Comparison of ENCODE assay signal across 18 cellular contexts in genomic region chr1:22340873-22341272, GRCh38.
DNase-seq lines count a peak whose midpoint lies in the region; ATAC-seq, FAIRE-seq and TF ChIP-seq lines count a peak whose summit lies in the region.
"Had no signal": no experiment of that assay in that cellular context is flagged by ENCODE, and none has a peak within 500 bp of the region (broad histone marks: within the 10 kb centered on the region; RNA-seq: fewer than 3 reads in every experiment).

No MANE protein-coding gene starts in this region.

- H2AK5ac ChIP-seq in IMR-90 (ENCODE audit: low read depth, low read length), result no peak overlapping the region

- H4K20me1 ChIP-seq in IMR-90 (ENCODE audit: insufficient read depth, low read length) (no peaks in the 10 kb centered on the region), K562 (replicated peaks; ENCODE audit: control insufficient read depth, insufficient read depth, low read length) (peaks cover 18% of the 10 kb centered on the region), neural cell (ENCODE audit: insufficient read depth) (no peaks in the 10 kb centered on the region)

- H2BK15ac ChIP-seq in IMR-90 (ENCODE audit: low read depth, low read length), result no peak overlapping the region

- no peak overlapping the region for H3K9ac ChIP-seq in IMR-90 (ENCODE audit: low read depth, low read length)
- H3K9ac ChIP-seq in K562 (ENCODE audit: insufficient read depth in 1 of 2, low read depth in 2 of 2, low read length in 2 of 2), result no peak overlapping the region
- no peak overlapping the region for H3K9ac ChIP-seq in neural cell (ENCODE audit: low read length)

- H3F3A ChIP-seq in neural cell (ENCODE audit: insufficient read depth, low read length, poor library complexity, severe bottlenecking), result no peaks in the 10 kb centered on the region

- H3K9me2 ChIP-seq in neural cell (ENCODE audit: insufficient read depth, low read length), result no peaks in the 10 kb centered on the region

- TF ChIP-seq EP300 in K562 (IDR thresholded peaks at IDR 0.05; ENCODE audit: low read length) (no peak), neural cell (conservative IDR thresholded peaks at IDR 0.05; ENCODE audit: poor library complexity, severe bottlenecking) (no peak)

- no peak for TF ChIP-seq CTCF in IMR-90 (conservative IDR thresholded peaks at IDR 0.05; ENCODE audit: low read depth, low read length)
- TF ChIP-seq CTCF in K562 (IDR thresholded peaks at IDR 0.05 in 2 of 3, conservative IDR thresholded peaks at IDR 0.05 in 1 of 3; ENCODE audit: insufficient read depth in 2 of 3, low read depth in 1 of 3, low read length in 3 of 3), result no peak
- no peak for TF ChIP-seq CTCF in neural cell (IDR thresholded peaks at IDR 0.05; ENCODE audit: poor library complexity, severe bottlenecking)
- no peak for TF ChIP-seq CTCF in coronary artery (IDR thresholded peaks at IDR 0.05)

- BruUV-seq in IMR-90 (replicated peaks; lab: Mats Ljungman, UMichigan) (no TSS peak), K562 (replicated peaks; lab: Mats Ljungman, UMichigan) (no TSS peak)

- H2AK9ac ChIP-seq in IMR-90 (replicated peaks; ENCODE audit: low read depth, low read length, poor library complexity), result peak overlapping the region; percentile 72

- H3K27ac ChIP-seq in IMR-90 (ENCODE audit: insufficient read depth, low read length) (no peak overlapping the region), K562 (ENCODE audit: extremely low read depth, low read depth, low read length) (no peak overlapping the region), neural cell (ENCODE audit: low read length) (peak overlapping the region; percentile 99), coronary artery (no peak overlapping the region)
- H3K27ac ChIP-seq: C4-2B had no signal

- H3K9me1 ChIP-seq in IMR-90 (ENCODE audit: insufficient read depth, low read length) (no peaks in the 10 kb centered on the region; the same call in 1 of the 2 replicates), K562 (ENCODE audit: control insufficient read depth, insufficient read depth, low read length) (no peaks in the 10 kb centered on the region)

- no peaks in the 10 kb centered on the region for H3K79me1 ChIP-seq in IMR-90 (ENCODE audit: low read depth in 1 of 2, low read length in 2 of 2)

- CTCF ChIA-PET in IMR-90 (lab: Yijun Ruan, JAX) (no interaction called here), K562 (lab: Yijun Ruan, JAX; ENCODE audit: low intra/inter-chr PET ratio) (no interaction called here)

- DNase-seq in IMR-90 (no peak), K562 (ENCODE audit: extremely low read depth in 1 of 4, low spot score in 3 of 4) (no peak), coronary artery (ENCODE audit: low spot score) (no peak), germinal center (ENCODE audit: low spot score) (no peak), GOT3 (lab: John Stamatoyannopoulos, UW) (no peak)
- DNase-seq: AML-193; Caco-2; CD4-positive, alpha-beta T cell; GDM1; H7; KG1 had no signal

- H3K4me2 ChIP-seq in IMR-90 (ENCODE audit: low read depth, low read length), result no peak overlapping the region; the same call in 1 of the 2 replicates
- H3K4me2 ChIP-seq in K562 (ENCODE audit: insufficient read depth, low read length), result no peak overlapping the region
- no peak overlapping the region for H3K4me2 ChIP-seq in neural cell (ENCODE audit: low read length)

- no peak overlapping the region for H4K8ac ChIP-seq in IMR-90 (ENCODE audit: low read depth in 2 of 2, low read length in 2 of 2)

- POLR2A ChIA-PET in IMR-90 (lab: Charles Lee; ENCODE audit: unreplicated experiment) (interaction anchor here (0.5 kb wide), 1 partner anchor 199 kb away, joined by 3 read pairs; no protein-coding TSS in a partner anchor), K562 (lab: Yijun Ruan, JAX) (interaction anchor here (0.7 to 1.0 kb wide), 3 partner anchors 10 to 70 kb away, joined by 3 read pairs; no protein-coding TSS in a partner anchor)

- H2BK20ac ChIP-seq in IMR-90 (ENCODE audit: low read depth, low read length), result no peak overlapping the region

- TF ChIP-seq POLR2A in IMR-90 (IDR thresholded peaks at IDR 0.05; ENCODE audit: low read depth, low read length) (no peak), K562 (conservative IDR thresholded peaks at IDR 0.05) (no peak)

- H3K27me3 ChIP-seq in IMR-90 (ENCODE audit: control insufficient read depth, insufficient read depth, low read length) (peaks cover 78% of the 10 kb centered on the region), K562 (ENCODE audit: control insufficient read depth in 2 of 2, insufficient read depth in 2 of 2, low read length in 2 of 2) (peaks cover 46 to 71% of the 10 kb centered on the region in 2 experiments), neural cell (ENCODE audit: insufficient read depth, low read depth, low read length) (no peaks in the 10 kb centered on the region)

- no peaks in the 10 kb centered on the region for H3K36me3 ChIP-seq in IMR-90 (ENCODE audit: control insufficient read depth, insufficient read depth, low read length)
- H3K36me3 ChIP-seq in K562 (ENCODE audit: control insufficient read depth, insufficient read depth, low read length), result no peaks in the 10 kb centered on the region
- no peaks in the 10 kb centered on the region for H3K36me3 ChIP-seq in neural cell (ENCODE audit: insufficient read depth, low read length)

- H3K4ac ChIP-seq in IMR-90 (ENCODE audit: low read depth, low read length), result no peak overlapping the region

- no peak overlapping the region for H3K14ac ChIP-seq in IMR-90 (replicated peaks; ENCODE audit: low read depth, low read length)

- peak; percentile 15 for FAIRE-seq in K562 (lab: Jason Lieb, UNC)
- FAIRE-seq: A204.1, D721Med, HTR-8/SVneo had no signal

- H3K79me2 ChIP-seq in K562 (ENCODE audit: control insufficient read depth, insufficient read depth, low read length) (no peaks in the 10 kb centered on the region), neural cell (replicated peaks; ENCODE audit: insufficient read depth, low read length) (no peaks in the 10 kb centered on the region)

- intact Hi-C loops in IMR-90 (cut with micrococcal nuclease), result no loop called here
- intact Hi-C loops in K562 (cut with micrococcal nuclease), result no loop called here

- TF ChIP-seq RAD21 in IMR-90 (IDR thresholded peaks at IDR 0.05; ENCODE audit: low read length) (no peak), K562 (CRISPR knock-in tag; conservative IDR thresholded peaks at IDR 0.05 in 1 of 2, IDR thresholded peaks at IDR 0.05 in 1 of 2) (no peak), neural cell (conservative IDR thresholded peaks at IDR 0.05) (no peak)

- no peak overlapping the region for H4K91ac ChIP-seq in IMR-90 (ENCODE audit: insufficient read depth, low read depth, low read length)

- H2BK5ac ChIP-seq in IMR-90 (ENCODE audit: low read depth, low read length, poor library complexity, severe bottlenecking), result no peak overlapping the region

- H3K18ac ChIP-seq in IMR-90 (ENCODE audit: low read depth, low read length), result no peak overlapping the region

- H3K9me3 ChIP-seq in IMR-90 (ENCODE audit: control insufficient read depth, insufficient read depth, low read length) (no peaks in the 10 kb centered on the region), K562 (replicated peaks; ENCODE audit: control insufficient read depth, insufficient read depth, low read depth, low read length) (no peaks in the 10 kb centered on the region), neural cell (ENCODE audit: low read length) (no peaks in the 10 kb centered on the region)
- H3K9me3 ChIP-seq: Caco-2 had no signal

- H3K4me1 ChIP-seq in IMR-90 (ENCODE audit: control insufficient read depth, insufficient read depth, low read length), result peaks cover 2% of the 10 kb centered on the region; the same call in 1 of the 2 replicates
- H3K4me1 ChIP-seq in K562 (replicated peaks in 1 of 2; ENCODE audit: control insufficient read depth in 2 of 2, insufficient read depth in 2 of 2, low read length in 2 of 2), result peaks cover 0 to 20% of the 10 kb centered on the region in 2 experiments; a peak in 3 of 5 replicates
- H3K4me1 ChIP-seq: Caco-2 had no signal

- H3K56ac ChIP-seq in IMR-90 (ENCODE audit: extremely low read depth, insufficient read depth, low read length), result no peak overlapping the region

- H3K4me3 ChIP-seq in IMR-90 (ENCODE audit: insufficient read depth, low read depth, low read length) (no peak overlapping the region), K562 (no peak overlapping the region), neural cell (ENCODE audit: low read length) (no peak overlapping the region), coronary artery (no peak overlapping the region)

- in situ Hi-C loops in IMR-90 (cut with MboI; ENCODE audit: low sequenced_read_pairs) (no loop called here), K562 (cut with MboI) (no loop called here)

- H4K5ac ChIP-seq in IMR-90 (ENCODE audit: low read depth, low read length), result no peak overlapping the region

- WGBS in IMR-90 (ENCODE audit: extremely low coverage in 2 of 2, insufficient read length in 1 of 2), 2 experiments, result no CpG with 5 or more reads among the region's 4 CpGs
- WGBS in K562 (ENCODE audit: insufficient coverage, low coverage, missing lambda C conversion rate), result 2% methylated on average over 4 of the region's 4 CpGs

- peak overlapping the region; percentile 58 for H2AFZ ChIP-seq in IMR-90 (replicated peaks; ENCODE audit: low read length, poor library complexity)
- H2AFZ ChIP-seq in K562 (ENCODE audit: low read depth, low read length), result no peak overlapping the region
- no peak overlapping the region for H2AFZ ChIP-seq in neural cell (ENCODE audit: low read depth, low read length)

- dilution Hi-C loops in IMR-90 (cut with HindIII; ENCODE audit: low sequenced_read_pairs, unreplicated experiment), result no loop called here

- H2BK120ac ChIP-seq in IMR-90 (ENCODE audit: low read depth, low read length), result no peak overlapping the region

- H3K23ac ChIP-seq in IMR-90 (ENCODE audit: low read depth, low read length), result no peak overlapping the region

- ATAC-seq in IMR-90 (ENCODE audit: low read depth) (no peak), K562 (no peak), GM21515 (IDR thresholded peaks at IDR 0.05; ENCODE audit: unreplicated experiment) (no peak)
- ATAC-seq: HCT116 had no signal

TF ChIP-seq in IMR-90, 13 proteins besides CTCF, POLR2A, EP300 and RAD21:
- no peak for TF ChIP-seq BHLHE40 (IDR thresholded peaks at IDR 0.05; ENCODE audit: low read depth, low read length)
TF ChIP-seq in IMR-90: peak in this region for 0.

TF ChIP-seq in K562, 482 proteins besides CTCF, POLR2A, EP300 and RAD21 (continues in another document):
- TF ChIP-seq ZNF146 (CRISPR knock-in tag; IDR thresholded peaks at IDR 0.05; ENCODE audit: unreplicated experiment), result no peak
- TF ChIP-seq NFIC (IDR thresholded peaks at IDR 0.05), result no peak
- no peak for TF ChIP-seq TBL1XR1 (IDR thresholded peaks at IDR 0.05; ENCODE audit: low read length in 2 of 2)
- no peak for TF ChIP-seq ZNF77 (CRISPR knock-in tag; IDR thresholded peaks at IDR 0.05)
- no peak for TF ChIP-seq MTA3 (IDR thresholded peaks at IDR 0.05; ENCODE audit: borderline replicate concordance)

TF ChIP-seq in neural cell, 6 proteins besides CTCF, POLR2A, EP300 and RAD21 (continues in another document):
- no peak for TF ChIP-seq EZH2 (IDR thresholded peaks at IDR 0.05; ENCODE audit: borderline replicate concordance, insufficient read depth, low read length, poor library complexity, severe bottlenecking)
- no peak for TF ChIP-seq TAF1 (IDR thresholded peaks at IDR 0.05; ENCODE audit: low read depth)
